Comparison of ENCODE assay signal across 8 cellular contexts in the genomic region with DNA sequence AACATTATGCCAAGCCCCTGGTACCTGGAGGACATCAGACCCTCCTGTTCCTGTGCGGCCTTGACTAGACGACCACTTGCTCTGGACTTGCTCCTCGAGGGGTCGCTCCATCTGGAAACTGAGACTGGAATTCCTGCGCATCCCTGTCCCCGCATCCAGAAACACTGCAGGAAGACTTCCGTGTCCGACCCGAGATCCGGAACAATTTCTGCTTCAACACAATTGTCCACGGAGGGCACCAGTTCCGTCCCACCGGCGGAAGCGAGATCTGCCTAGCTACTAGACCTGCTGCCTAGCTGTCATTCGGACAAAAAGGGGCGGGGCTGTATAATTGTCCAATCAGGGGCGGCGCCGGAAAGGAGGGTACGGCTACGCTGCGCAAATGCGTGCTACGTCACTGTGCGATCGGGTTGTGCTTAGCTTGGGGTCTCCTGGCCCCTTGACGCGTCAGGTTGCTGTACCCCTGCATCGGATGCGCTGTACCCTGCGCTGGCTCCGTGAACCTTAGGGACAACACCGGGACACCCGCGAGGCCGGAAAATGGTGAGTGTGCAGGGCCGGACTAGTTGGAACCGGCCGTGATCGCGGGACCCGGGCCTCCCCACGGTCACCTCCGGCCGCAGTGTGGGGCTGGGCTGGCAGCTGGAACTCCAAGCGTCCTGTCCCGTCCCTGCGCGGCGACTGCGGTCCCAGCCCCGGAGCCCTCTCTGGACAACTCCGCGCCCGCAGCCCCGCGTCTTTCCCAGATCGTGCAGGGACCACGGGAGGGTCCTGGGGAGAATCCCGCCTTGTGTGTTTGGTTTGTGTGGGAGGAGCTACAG. TPM values are rescaled to one million over a fixed set of nuclear protein-coding genes. Genes with fewer than 3 reads are reported as not detected.
A peak's percentile ranks its signal among the peaks of the same experiment; 100 is the strongest.
DNase-seq lines count a peak whose midpoint lies in the region; ATAC-seq and TF ChIP-seq lines count a peak whose summit lies in the region.

A gene (minus strand): TSS at position 274 of the 821 bp plus-strand sequence. CDS start 133 bp downstream, at position 141.
A gene (plus strand): TSS at position 381 of the 821 bp plus-strand sequence. CDS start 160 bp downstream, at position 541.

- peaks cover 35% of the 10 kb centered on the region for H3K79me2 ChIP-seq in KMS-11 (ENCODE audit: insufficient read depth, low read depth)

- H3K4me3 Mint-ChIP-seq in activated T-cell treated with anti-CD3 and anti-CD28 coated beads, Interleukin-2, amount 50 U/mL, for 4 hours: peak within 1 kb of the TSS; percentile 99

- H3K4me1 ChIP-seq in KMS-11 (ENCODE audit: low read depth, poor library complexity, severe bottlenecking) (peaks cover 35% of the 10 kb centered on the region), Panc1 (ENCODE audit: control insufficient read depth, insufficient read depth, low read length) (peaks cover 8% of the 10 kb centered on the region), esophagus (ENCODE audit: control insufficient read depth in 2 of 2, insufficient read depth in 2 of 2, low read length in 1 of 2) (no peaks in the 10 kb centered on the region), mucosa of rectum (ENCODE audit: control insufficient read depth in 2 of 2, insufficient read depth in 2 of 2, low read length in 2 of 2) (peaks cover 0 to 5% of the 10 kb centered on the region in 2 donors)

- no TSS peak for BruUV-seq in Panc1 (replicated peaks; lab: Mats Ljungman, UMichigan)

- no peaks in the 10 kb centered on the region for H3K36me3 ChIP-seq in KMS-11 (ENCODE audit: insufficient read depth)
- peaks cover 5% of the 10 kb centered on the region; the same call in 1 of the 2 replicates for H3K36me3 ChIP-seq in Panc1 (ENCODE audit: control insufficient read depth, insufficient read depth, low read length)
- H3K36me3 ChIP-seq in esophagus (ENCODE audit: control insufficient read depth in 2 of 2, insufficient read depth in 2 of 2, low read length in 1 of 2): peaks cover 2 to 5% of the 10 kb centered on the region in 2 donors
- H3K36me3 ChIP-seq in mucosa of rectum (ENCODE audit: control insufficient read depth in 2 of 2, insufficient read depth in 2 of 2, low read length in 2 of 2): peaks cover 6 to 18% of the 10 kb centered on the region in 2 donors

- in situ Hi-C loops in Panc1 (cut with HindIII; ENCODE audit: low pct_unique_long_range_greater_than_20kb, low sequenced_read_pairs): no loop called here

- no peak for TF ChIP-seq CTCF in KMS-11 (conservative IDR thresholded peaks at IDR 0.05; ENCODE audit: low read depth, low read length)
- no peak for TF ChIP-seq CTCF in Panc1 (IDR thresholded peaks at IDR 0.05)

- H3K4me1 Mint-ChIP-seq in activated T-cell treated with anti-CD3 and anti-CD28 coated beads, Interleukin-2, amount 50 U/mL, for 4 hours (ENCODE audit: low read depth): peaks cover 35% of the 10 kb centered on the region

- ATAC-seq in GM21737 (IDR thresholded peaks at IDR 0.05; ENCODE audit: unreplicated experiment) (peak; percentile 66), Panc1 (peak; percentile 100)
- ATAC-seq in activated T-cell treated with anti-CD3 and anti-CD28 coated beads, Interleukin-2, amount 50 U/mL, for 4 hours: peak; percentile 98

- CTCF ChIA-PET in Panc1 (lab: Charles Lee): no interaction called here

- H3K9me3 Mint-ChIP-seq in activated T-cell treated with anti-CD3 and anti-CD28 coated beads, Interleukin-2, amount 50 U/mL, for 4 hours: no peaks in the 10 kb centered on the region

- intact Hi-C loops in Panc1 (cut with micrococcal nuclease; ENCODE audit: unreplicated experiment): no loop called here

- H3K27me3 Mint-ChIP-seq in activated T-cell treated with anti-CD3 and anti-CD28 coated beads, Interleukin-2, amount 50 U/mL, for 4 hours (ENCODE audit: low read depth): no peaks in the 10 kb centered on the region

- POLR2A ChIA-PET in Panc1 (lab: Charles Lee): interaction anchor here (0.5 to 0.9 kb wide), 3 partner anchors 19 to 117 kb away, joined by 4 to 5 read pairs (median 4); no protein-coding TSS in a partner anchor

- H3K9ac ChIP-seq in KMS-11: peak within 1 kb of the TSS; percentile 66
- H3K9ac ChIP-seq in mucosa of rectum (ENCODE audit: low read depth in 1 of 2, low read length in 2 of 2): peak within 1 kb of the TSS; percentile 97 to 100

- peak; percentile 97 for DNase-seq in DMS53 (lab: John Stamatoyannopoulos, UW)
- peak; percentile 79 for DNase-seq in Panc1 (ENCODE audit: low read depth, low spot score)
- peak; percentile 94 for DNase-seq in activated T-cell treated with anti-CD3 and anti-CD28 coated beads, Interleukin-2, amount 50 U/mL, for 4 hours
- peak; percentile 92 to 95 for DNase-seq in stimulated activated CD8-positive, alpha-beta memory T cell treated with anti-CD3 and anti-CD28 coated beads, Interleukin-4, amount 100 ng/mL, for 4 hours (ENCODE audit: low read depth in 2 of 2, low spot score in 1 of 2)

- no peaks in the 10 kb centered on the region; the same call in 1 of the 2 replicates for H3K9me3 ChIP-seq in Panc1 (ENCODE audit: control insufficient read depth, insufficient read depth, low read depth, low read length)
- H3K9me3 ChIP-seq in esophagus (ENCODE audit: control insufficient read depth in 2 of 2, insufficient read depth in 1 of 2, low read depth in 1 of 2, low read length in 1 of 2): no peaks in the 10 kb centered on the region
- no peaks in the 10 kb centered on the region for H3K9me3 ChIP-seq in mucosa of rectum (ENCODE audit: control insufficient read depth in 2 of 2, low read length in 2 of 2)

- H3K36me3 Mint-ChIP-seq in activated T-cell treated with anti-CD3 and anti-CD28 coated beads, Interleukin-2, amount 50 U/mL, for 4 hours (ENCODE audit: insufficient read depth): peaks cover 6% of the 10 kb centered on the region

- H2AFZ ChIP-seq in KMS-11 (ENCODE audit: low read depth): peak within 1 kb of the TSS; percentile 86; the same call in 1 of the 2 replicates

- H3K27me3 ChIP-seq in KMS-11 (ENCODE audit: insufficient read depth, low read depth): no peaks in the 10 kb centered on the region
- no peaks in the 10 kb centered on the region for H3K27me3 ChIP-seq in Panc1 (ENCODE audit: control insufficient read depth, insufficient read depth, low read length)
- no peaks in the 10 kb centered on the region for H3K27me3 ChIP-seq in esophagus (ENCODE audit: control insufficient read depth in 1 of 2, insufficient read depth in 2 of 2, low read length in 2 of 2)
- H3K27me3 ChIP-seq in mucosa of rectum (ENCODE audit: control insufficient read depth in 2 of 2, insufficient read depth in 2 of 2, low read length in 2 of 2): no peaks in the 10 kb centered on the region

- H4K20me1 ChIP-seq in KMS-11 (ENCODE audit: insufficient read depth): no peaks in the 10 kb centered on the region

- peak within 1 kb of the TSS; percentile 70 for H3K4me2 ChIP-seq in KMS-11

- H3K27ac ChIP-seq in KMS-11: peak within 1 kb of the TSS; percentile 64
- H3K27ac ChIP-seq in Panc1 (ENCODE audit: low read length): peak within 1 kb of the TSS; percentile 90
- H3K27ac ChIP-seq in esophagus (ENCODE audit: low read depth in 2 of 2, low read length in 1 of 2): peak within 1 kb of the TSS; percentile 99 to 100
- peak within 1 kb of the TSS; percentile 99 for H3K27ac ChIP-seq in mucosa of rectum (ENCODE audit: low read depth in 2 of 2, low read length in 2 of 2)

- H3K4me3 ChIP-seq in KMS-11 (IDR thresholded peaks at IDR 0.05; ENCODE audit: insufficient read depth, low read depth, low read length) (no peak within 1 kb of the TSS), Panc1 (ENCODE audit: low read depth in 2 of 2, low read length in 2 of 2) (peak within 1 kb of the TSS; percentile 83 to 97), esophagus (ENCODE audit: low read depth in 1 of 2, low read length in 2 of 2) (peak within 1 kb of the TSS; percentile 91 to 98), mucosa of rectum (ENCODE audit: low read length in 2 of 2) (peak within 1 kb of the TSS; percentile 99 to 100)

- WGBS in esophagus, 2 donors: 0 to 1% methylated on average over 61 of the region's 61 CpGs

RNA-seq across cellular contexts. Expression of the first gene that starts in this region (rescaled TPM):
- total RNA-seq in Panc1 (2021; ENCODE audit: unreplicated experiment): 7.0 TPM
- 1.8 TPM for polyA plus RNA-seq in Panc1 (2012; ENCODE audit: insufficient read length)
- 1 to 10 TPM; 7.2 to 7.8 (median 7.5) TPM for total RNA-seq in activated T-cell treated with anti-CD3 and anti-CD28 coated beads, Interleukin-2, amount 50 U/mL, for 4 hours
- under 1 TPM; 0.36 to 0.61 TPM for polyA plus RNA-seq in esophagus

RNA-seq across cellular contexts. Expression of the second gene that starts in this region (rescaled TPM):
- total RNA-seq in Panc1 (2021; ENCODE audit: unreplicated experiment): 19.0 TPM
- polyA plus RNA-seq in Panc1 (2012; ENCODE audit: insufficient read length): 8.8 TPM
- 10 to 100 TPM; 13.3 to 19.5 (median 13.8) TPM for total RNA-seq in activated T-cell treated with anti-CD3 and anti-CD28 coated beads, Interleukin-2, amount 50 U/mL, for 4 hours
- 1 to 10 TPM; 5.1 to 8.1 TPM for polyA plus RNA-seq in esophagus
